12 cellular contexts compared by ENCODE assay signal in genomic region chr22:46083383-46084350, GRCh38.
DNase-seq lines count a peak whose midpoint lies in the region; ATAC-seq and TF ChIP-seq lines count a peak whose summit lies in the region.
"Had no signal": no experiment of that assay in that cellular context is flagged by ENCODE, and none has a peak within 500 bp of the region (broad histone marks: within the 10 kb centered on the region; RNA-seq: fewer than 3 reads in every experiment).

No MANE protein-coding gene starts in this region.

- no peak overlapping the region for H3K27ac Mint-ChIP-seq in GM23338
- no peak overlapping the region for H3K27ac Mint-ChIP-seq in activated T-helper 17 cell treated with anti-CD3 and anti-CD28 coated beads, Interleukin-2, amount 50 U/mL, for 72 hours
- H3K27ac Mint-ChIP-seq: T-helper 17 cell had no signal

- no peak for TF ChIP-seq CTCF in mammary epithelial cell (conservative IDR thresholded peaks at IDR 0.05 in 1 of 2, IDR thresholded peaks at IDR 0.05 in 1 of 2; ENCODE audit: extremely low read depth in 1 of 2, insufficient read depth in 1 of 2, low read depth in 1 of 2, low read length in 2 of 2)
- TF ChIP-seq CTCF in GM23338 (conservative IDR thresholded peaks at IDR 0.05; ENCODE audit: low read depth in 2 of 2), result no peak

- ATAC-seq in left colon (peak; percentile 22), GM23338 (no peak), GM21717 (IDR thresholded peaks at IDR 0.05; ENCODE audit: unreplicated experiment) (no peak)
- no peak for ATAC-seq in activated T-helper 17 cell treated with anti-CD3 and anti-CD28 coated beads, Interleukin-2, amount 50 U/mL, for 72 hours (replicated peaks)
- ATAC-seq: T-helper 17 cell had no signal

- H3K36me3 ChIP-seq in mammary epithelial cell (ENCODE audit: insufficient read depth, low read length), result peaks cover 15% of the 10 kb centered on the region
- H3K36me3 ChIP-seq in GM23338 (ENCODE audit: insufficient read depth), result no peaks in the 10 kb centered on the region

- no peaks in the 10 kb centered on the region for H4K20me1 ChIP-seq in mammary epithelial cell (ENCODE audit: insufficient read depth, low read length)
- no peaks in the 10 kb centered on the region for H4K20me1 ChIP-seq in GM23338 (replicated peaks; ENCODE audit: insufficient read depth)

- H3K9me3 Mint-ChIP-seq in GM23338, result peaks cover 2% of the 10 kb centered on the region; the same call in 1 of the 3 replicates
- no peaks in the 10 kb centered on the region for H3K9me3 Mint-ChIP-seq in activated T-helper 17 cell treated with anti-CD3 and anti-CD28 coated beads, Interleukin-2, amount 50 U/mL, for 72 hours
- H3K9me3 Mint-ChIP-seq: IgD-negative memory B cell had no signal

- H2AFZ ChIP-seq in mammary epithelial cell (ENCODE audit: low read depth, low read length) (no peak overlapping the region), GM23338 (no peak overlapping the region)

- WGBS in mammary epithelial cell (ENCODE audit: low coverage, missing lambda C conversion rate), result 4% methylated on average over 24 of the region's 24 CpGs

- peak overlapping the region; percentile 89 to 95 (median 93) for H3K4me3 ChIP-seq in mammary epithelial cell (replicated peaks in 1 of 3; ENCODE audit: insufficient read depth in 1 of 3, low read depth in 2 of 3, low read length in 3 of 3)
- no peak overlapping the region for H3K4me3 ChIP-seq in GM23338

- peaks cover 5% of the 10 kb centered on the region for H3K27me3 Mint-ChIP-seq in GM23338 (ENCODE audit: insufficient read depth, low read depth, poor library complexity)
- no peaks in the 10 kb centered on the region for H3K27me3 Mint-ChIP-seq in activated T-helper 17 cell treated with anti-CD3 and anti-CD28 coated beads, Interleukin-2, amount 50 U/mL, for 72 hours
- H3K27me3 Mint-ChIP-seq: IgD-negative memory B cell, T-helper 17 cell had no signal

- no peak overlapping the region for H3K4me3 Mint-ChIP-seq in GM23338
- H3K4me3 Mint-ChIP-seq in activated T-helper 17 cell treated with anti-CD3 and anti-CD28 coated beads, Interleukin-2, amount 50 U/mL, for 72 hours, result no peak overlapping the region
- H3K4me3 Mint-ChIP-seq: IgD-negative memory B cell, T-helper 17 cell had no signal

- H3K27ac ChIP-seq in mammary epithelial cell (ENCODE audit: insufficient read depth, low read depth, low read length) (peak overlapping the region; percentile 94), substantia nigra (ENCODE audit: low read depth, low read length, poor library complexity, severe bottlenecking) (peak overlapping the region; percentile 99), GM23338 (ENCODE audit: low read depth) (no peak overlapping the region)

- CTCF ChIA-PET in mammary epithelial cell (lab: Charles Lee; ENCODE audit: low non-redundant PET), result no interaction called here

- no TSS peak for BruUV-seq in mammary epithelial cell (replicated peaks; lab: Mats Ljungman, UMichigan)

- H3F3A ChIP-seq in GM23338 (replicated peaks; ENCODE audit: low read depth), result no peaks in the 10 kb centered on the region

- intact Hi-C loops in mammary epithelial cell (cut with micrococcal nuclease), result no loop called here
- intact Hi-C loops in left colon (cut with DNase I, micrococcal nuclease), result no loop called here

- H3K4me2 ChIP-seq in mammary epithelial cell (ENCODE audit: insufficient read depth, low read depth, low read length), result peak overlapping the region; percentile 97
- no peak overlapping the region for H3K4me2 ChIP-seq in GM23338

- H3K79me2 ChIP-seq in mammary epithelial cell (ENCODE audit: insufficient read depth, low read length), result peaks cover 100% of the 10 kb centered on the region
- peaks cover 37% of the 10 kb centered on the region for H3K79me2 ChIP-seq in GM23338 (replicated peaks; ENCODE audit: insufficient read depth)

- H3K9ac ChIP-seq in mammary epithelial cell (ENCODE audit: insufficient read depth, low read length), result peak overlapping the region; percentile 98

- peaks cover 62% of the 10 kb centered on the region for H3K4me1 ChIP-seq in mammary epithelial cell (ENCODE audit: insufficient read depth, low read length)
- H3K4me1 ChIP-seq in GM23338 (ENCODE audit: insufficient read depth), result peaks cover 4% of the 10 kb centered on the region; the same call in 1 of the 2 replicates

- H3K27me3 ChIP-seq in mammary epithelial cell (ENCODE audit: insufficient read depth, low read length) (no peaks in the 10 kb centered on the region), GM23338 (ENCODE audit: insufficient read depth) (no peaks in the 10 kb centered on the region)

- H3K9me2 ChIP-seq in GM23338 (ENCODE audit: insufficient read depth), result no peaks in the 10 kb centered on the region

- in situ Hi-C loops in mammary epithelial cell (cut with MboI; ENCODE audit: low sequenced_read_pairs in 2 of 2), result no loop called here

- no peaks in the 10 kb centered on the region; the same call in 2 of the 3 replicates for H3K36me3 Mint-ChIP-seq in GM23338 (ENCODE audit: low read depth)
- no peaks in the 10 kb centered on the region for H3K36me3 Mint-ChIP-seq in activated T-helper 17 cell treated with anti-CD3 and anti-CD28 coated beads, Interleukin-2, amount 50 U/mL, for 72 hours (ENCODE audit: low read depth)

- DNase-seq in HS-27A (ENCODE audit: low read depth) (peak; percentile 24), mammary epithelial cell (peak; percentile 32), left colon (peak in 1 of 2 donors; percentile 30), substantia nigra (lab: John Stamatoyannopoulos, UW) (no peak), GM23338 (ENCODE audit: low spot score) (no peak), midbrain (lab: John Stamatoyannopoulos, UW) (no peak)
- DNase-seq: DMS79 treated with DMSO at 0.1 percent for 48 hours, kidney glomerular epithelial cell had no signal

- H3K9me3 ChIP-seq in mammary epithelial cell (replicated peaks; ENCODE audit: insufficient read depth, low read length), result no peaks in the 10 kb centered on the region

- dilution Hi-C loops in mammary epithelial cell (cut with HindIII; ENCODE audit: low sequenced_read_pairs), result no loop called here

- peaks cover 5% of the 10 kb centered on the region for H3K4me1 Mint-ChIP-seq in GM23338
- H3K4me1 Mint-ChIP-seq in activated T-helper 17 cell treated with anti-CD3 and anti-CD28 coated beads, Interleukin-2, amount 50 U/mL, for 72 hours, result no peaks in the 10 kb centered on the region
- H3K4me1 Mint-ChIP-seq: IgD-negative memory B cell had no signal

TF ChIP-seq in GM23338, 12 proteins besides CTCF, POLR2A, EP300 and RAD21 (continues in another document):
- TF ChIP-seq ZNF462 (CRISPR knock-in tag; IDR thresholded peaks at IDR 0.05), result no peak

Comparison
In these comparisons a context has a peak if more than half of its experiments do, and no peak if none do; other contexts are left out.
1. DNase-seq: peak in HS-27A (single experiment) and mammary epithelial cell (single experiment); none in substantia nigra (0 of 49), GM23338 (single experiment) and midbrain (single experiment).